Comparison of ENCODE assay signal across 11 cellular contexts in genomic region chr5:41871866-41872265, GRCh38.
DNase-seq lines count a peak whose midpoint lies in the region; ATAC-seq and TF ChIP-seq lines count a peak whose summit lies in the region.
"Had no signal": no experiment of that assay in that cellular context is flagged by ENCODE, and none has a peak within 500 bp of the region (broad histone marks: within the 10 kb centered on the region; RNA-seq: fewer than 3 reads in every experiment).

No MANE protein-coding gene starts in this region.

- H3K4me3 ChIP-seq in adipocyte (ENCODE audit: low read length), result no peak overlapping the region
- no peak overlapping the region for H3K4me3 ChIP-seq in foreskin fibroblast (ENCODE audit: low read depth in 1 of 2, low read length in 2 of 2)
- H3K4me3 ChIP-seq: HAP-1, upper lobe of right lung had no signal

- H3K27me3 ChIP-seq in adipocyte (replicated peaks; ENCODE audit: control insufficient read depth, insufficient read depth, low read length), result no peaks in the 10 kb centered on the region
- H3K27me3 ChIP-seq: upper lobe of right lung had no signal

- H3K9me3 ChIP-seq in adipocyte (ENCODE audit: control insufficient read depth, low read length), result no peaks in the 10 kb centered on the region
- H3K9me3 ChIP-seq: HAP-1, upper lobe of right lung had no signal

- H3K9ac ChIP-seq in adipocyte (ENCODE audit: low read length), result no peak overlapping the region

- peaks cover 17% of the 10 kb centered on the region for H3K4me1 ChIP-seq in adipocyte (ENCODE audit: control insufficient read depth, insufficient read depth, low read length)

- peak; percentile 1 for DNase-seq in GOT3 (lab: John Stamatoyannopoulos, UW)
- DNase-seq in adipocyte (ENCODE audit: low read depth), result peak; percentile 86
- DNase-seq in foreskin fibroblast, result peak; percentile 43 to 75
- DNase-seq in stromal cell of bone marrow (ENCODE audit: low read depth), result peak; percentile 95
- DNase-seq in DMS114 treated with DMSO at 0.1 percent for 48 hours (lab: John Stamatoyannopoulos, UW; ENCODE audit: unreplicated experiment), result no peak
- DNase-seq: activated T-cell treated with anti-CD3 and anti-CD28 coated beads, Interleukin-2, amount 50 U/mL, for 4 hours; GF-D8; upper lobe of right lung had no signal

- H3K36me3 ChIP-seq in adipocyte (ENCODE audit: control insufficient read depth, insufficient read depth, low read length, severe bottlenecking), result no peaks in the 10 kb centered on the region
- H3K36me3 ChIP-seq: HAP-1, upper lobe of right lung had no signal

- no peak for TF ChIP-seq CTCF in foreskin fibroblast (IDR thresholded peaks at IDR 0.05; ENCODE audit: low read depth, low read length)

- ATAC-seq in HG03280 (IDR thresholded peaks at IDR 0.05; ENCODE audit: unreplicated experiment), result no peak
- no peak for ATAC-seq in GM18868 (IDR thresholded peaks at IDR 0.05; ENCODE audit: unreplicated experiment)
- ATAC-seq: activated T-cell treated with anti-CD3 and anti-CD28 coated beads, Interleukin-2, amount 50 U/mL, for 4 hours; upper lobe of right lung had no signal
